Comparison of ENCODE assay signal across 1 cellular context in genomic region chr18:33584845-33585775, GRCh38.
TF ChIP-seq lines count a peak whose summit lies in the region.

No MANE protein-coding gene starts in this region.

TF ChIP-seq in HEK293, 187 proteins besides CTCF, POLR2A, EP300 and RAD21 (continued from another document):
- TF ChIP-seq, protein P1, sequence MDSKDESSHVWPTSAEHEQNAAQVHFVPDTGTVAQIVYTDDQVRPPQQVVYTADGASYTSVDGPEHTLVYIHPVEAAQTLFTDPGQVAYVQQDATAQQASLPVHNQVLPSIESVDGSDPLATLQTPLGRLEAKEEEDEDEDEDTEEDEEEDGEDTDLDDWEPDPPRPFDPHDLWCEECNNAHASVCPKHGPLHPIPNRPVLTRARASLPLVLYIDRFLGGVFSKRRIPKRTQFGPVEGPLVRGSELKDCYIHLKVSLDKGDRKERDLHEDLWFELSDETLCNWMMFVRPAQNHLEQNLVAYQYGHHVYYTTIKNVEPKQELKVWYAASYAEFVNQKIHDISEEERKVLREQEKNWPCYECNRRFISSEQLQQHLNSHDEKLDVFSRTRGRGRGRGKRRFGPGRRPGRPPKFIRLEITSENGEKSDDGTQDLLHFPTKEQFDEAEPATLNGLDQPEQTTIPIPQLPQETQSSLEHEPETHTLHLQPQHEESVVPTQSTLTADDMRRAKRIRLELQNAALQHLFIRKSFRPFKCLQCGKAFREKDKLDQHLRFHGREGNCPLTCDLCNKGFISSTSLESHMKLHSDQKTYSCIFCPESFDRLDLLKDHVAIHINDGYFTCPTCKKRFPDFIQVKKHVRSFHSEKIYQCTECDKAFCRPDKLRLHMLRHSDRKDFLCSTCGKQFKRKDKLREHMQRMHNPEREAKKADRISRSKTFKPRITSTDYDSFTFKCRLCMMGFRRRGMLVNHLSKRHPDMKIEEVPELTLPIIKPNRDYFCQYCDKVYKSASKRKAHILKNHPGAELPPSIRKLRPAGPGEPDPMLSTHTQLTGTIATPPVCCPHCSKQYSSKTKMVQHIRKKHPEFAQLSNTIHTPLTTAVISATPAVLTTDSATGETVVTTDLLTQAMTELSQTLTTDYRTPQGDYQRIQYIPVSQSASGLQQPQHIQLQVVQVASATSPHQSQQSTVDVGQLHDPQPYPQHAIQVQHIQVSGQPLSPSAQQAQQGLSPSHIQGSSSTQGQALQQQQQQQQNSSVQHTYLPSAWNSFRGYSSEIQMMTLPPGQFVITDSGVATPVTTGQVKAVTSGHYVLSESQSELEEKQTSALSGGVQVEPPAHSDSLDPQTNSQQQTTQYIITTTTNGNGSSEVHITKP (tag by site-specific recombination; IDR thresholded peaks at IDR 0.05): peak; percentile 76
- TF ChIP-seq KLF9 (tag by site-specific recombination; IDR thresholded peaks at IDR 0.05; ENCODE audit: low read depth) (no peak), ZNF623 (tag by site-specific recombination; IDR thresholded peaks at IDR 0.05) (no peak), ZNF433 (tag by site-specific recombination; IDR thresholded peaks at IDR 0.05; ENCODE audit: low read depth) (no peak), ZNF37A (tag by site-specific recombination; IDR thresholded peaks at IDR 0.05) (no peak), SCRT1 (tag by site-specific recombination; IDR thresholded peaks at IDR 0.05; ENCODE audit: borderline replicate concordance) (no peak), ZSCAN30 (tag by site-specific recombination; IDR thresholded peaks at IDR 0.05) (no peak), ZNF221 (tag by site-specific recombination; IDR thresholded peaks at IDR 0.05; ENCODE audit: borderline replicate concordance) (no peak), ZNF324 (tag by site-specific recombination; IDR thresholded peaks at IDR 0.05) (no peak), ZNF558 (tag by site-specific recombination; IDR thresholded peaks at IDR 0.05) (0 out of 2 replicates have a peak, but pooled peaks have one; percentile 23), ZBTB20 (tag by site-specific recombination; IDR thresholded peaks at IDR 0.05) (peak; percentile 44; the same call in 1 of the 2 replicates)
